15 cellular contexts compared by ENCODE assay signal in the genomic region with DNA sequence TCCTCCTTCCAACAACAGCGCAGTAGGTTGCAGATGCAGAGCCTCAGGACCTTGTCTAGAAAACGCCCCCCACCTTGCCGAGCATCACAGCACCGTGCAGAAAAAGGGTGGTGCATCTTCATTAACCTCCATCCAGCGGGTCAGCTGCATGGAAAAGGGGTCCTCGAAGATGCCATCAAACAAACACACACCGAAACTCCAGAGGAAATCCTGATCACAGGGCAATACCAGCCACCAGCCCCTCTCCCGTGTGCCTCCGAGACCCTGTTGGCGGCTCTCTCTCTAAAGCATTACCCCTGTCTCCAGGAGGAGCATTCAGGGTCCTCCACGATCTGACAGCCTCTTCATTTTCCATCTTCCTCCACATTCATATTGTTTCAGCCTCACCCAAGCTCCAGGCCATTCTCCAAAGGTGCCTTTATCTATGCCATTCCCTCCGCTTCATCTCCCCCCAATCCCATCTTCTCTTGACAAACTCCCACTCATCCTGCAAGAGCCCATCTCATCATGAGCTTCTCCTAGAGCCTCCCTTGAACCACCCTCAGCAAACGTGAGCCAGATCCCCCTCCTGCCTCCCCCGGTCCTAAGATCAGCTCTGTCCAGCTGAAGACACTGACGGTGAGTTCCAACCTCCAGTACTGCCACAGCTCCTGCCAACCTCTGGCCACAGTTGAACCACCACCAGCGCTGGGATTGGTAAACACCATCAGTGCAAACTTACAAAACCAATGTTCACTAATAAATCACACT.
DNase-seq lines count a peak whose midpoint lies in the region; ATAC-seq and TF ChIP-seq lines count a peak whose summit lies in the region.
"Had no signal": no experiment of that assay in that cellular context is flagged by ENCODE, and none has a peak within 500 bp of the region (broad histone marks: within the 10 kb centered on the region; RNA-seq: fewer than 3 reads in every experiment).

No MANE protein-coding gene starts in this region.

- H3K18ac ChIP-seq in neuronal stem cell (ENCODE audit: low read length): no peak overlapping the region

- H2AFZ ChIP-seq in neuronal stem cell (ENCODE audit: low read length): no peak overlapping the region

- H2BK5ac ChIP-seq in neuronal stem cell (ENCODE audit: low read length): peak overlapping the region; percentile 24

- H2AK5ac ChIP-seq in neuronal stem cell (ENCODE audit: low read depth, low read length): no peak overlapping the region

- WGBS in neuronal stem cell (ENCODE audit: extremely low coverage in 2 of 2, insufficient read length in 2 of 2, insufficient replicate concordance in 1 of 2), 2 donors: no CpG with 5 or more reads among the region's 16 CpGs

- H3K23ac ChIP-seq in neuronal stem cell (ENCODE audit: low read depth, low read length, poor library complexity): no peak overlapping the region

- H3K9ac ChIP-seq in neuronal stem cell (ENCODE audit: low read depth, low read length, poor library complexity): no peak overlapping the region

- H3K27me3 ChIP-seq in neuronal stem cell (ENCODE audit: control insufficient read depth in 3 of 3, insufficient read depth in 3 of 3, low read depth in 1 of 3, low read length in 3 of 3): peaks cover 0 to 10% (median 0%) of the 10 kb centered on the region in 3 experiments

- H2BK12ac ChIP-seq in neuronal stem cell (ENCODE audit: low read length): peak overlapping the region; percentile 41

- no peak overlapping the region for H2BK15ac ChIP-seq in neuronal stem cell (ENCODE audit: low read length)

- TF ChIP-seq CTCF in coronary artery (IDR thresholded peaks at IDR 0.05): no peak

- no peak overlapping the region for H3K27ac ChIP-seq in coronary artery
- H3K27ac ChIP-seq in neuronal stem cell (replicated peaks; ENCODE audit: low read length): no peak overlapping the region
- H3K27ac ChIP-seq: A549, C4-2B had no signal

- no peak overlapping the region for H3K4me3 ChIP-seq in coronary artery
- no peak overlapping the region for H3K4me3 ChIP-seq in neuronal stem cell (ENCODE audit: low read length in 2 of 2)
- H3K4me3 ChIP-seq: A549 had no signal

- no peaks in the 10 kb centered on the region for H3K9me3 ChIP-seq in neuronal stem cell (replicated peaks in 1 of 2; ENCODE audit: control insufficient read depth in 2 of 2, insufficient read depth in 1 of 2, low read depth in 1 of 2, low read length in 2 of 2)
- H3K9me3 ChIP-seq: A549, BE2C, Caco-2 had no signal

- H4K8ac ChIP-seq in neuronal stem cell (ENCODE audit: low read depth, low read length): no peak overlapping the region

- no peak overlapping the region for H4K91ac ChIP-seq in neuronal stem cell (ENCODE audit: low read depth, low read length, poor library complexity)

- H3K4ac ChIP-seq in neuronal stem cell (ENCODE audit: low read length): no peak overlapping the region

- no peaks in the 10 kb centered on the region for H3K36me3 ChIP-seq in neuronal stem cell (replicated peaks in 1 of 2; ENCODE audit: control insufficient read depth in 2 of 2, insufficient read depth in 2 of 2, low read length in 2 of 2)
- H3K36me3 ChIP-seq: BE2C had no signal

- H3K4me1 ChIP-seq in neuronal stem cell (ENCODE audit: control insufficient read depth in 2 of 2, insufficient read depth in 1 of 2, low read depth in 1 of 2, low read length in 2 of 2): no peaks in the 10 kb centered on the region
- H3K4me1 ChIP-seq: A549, BE2C, Caco-2 had no signal

- H2BK120ac ChIP-seq in neuronal stem cell (ENCODE audit: low read depth, low read length): no peak overlapping the region

- ATAC-seq in HG03159 (IDR thresholded peaks at IDR 0.05; ENCODE audit: unreplicated experiment) (no peak), GM21619 (IDR thresholded peaks at IDR 0.05; ENCODE audit: unreplicated experiment) (no peak)
- ATAC-seq: A549; CD8-positive, alpha-beta T cell had no signal

- peak; percentile 4 for DNase-seq in activated CD8-positive, alpha-beta memory T cell treated with anti-CD3 and anti-CD28 coated beads, Interleukin-2, amount 50 U/mL, for 4 hours
- peak; percentile 46 for DNase-seq in coronary artery (ENCODE audit: low spot score)
- no peak for DNase-seq in neuronal stem cell (ENCODE audit: low spot score)
- peak; percentile 2 for DNase-seq in stimulated activated CD8-positive, alpha-beta memory T cell treated with anti-CD3 and anti-CD28 coated beads, Interleukin-4, amount 100 ng/mL, for 48 hours
- DNase-seq in T1000 (lab: John Stamatoyannopoulos, UW): no peak
- DNase-seq: BE2C, Caco-2, DND-41, GF-D8, IMR-90 had no signal

- H3K14ac ChIP-seq in neuronal stem cell (ENCODE audit: low read length): no peak overlapping the region

- no peaks in the 10 kb centered on the region for H3K79me1 ChIP-seq in neuronal stem cell (ENCODE audit: low read depth, low read length)

- H3K4me2 ChIP-seq in neuronal stem cell (ENCODE audit: insufficient read depth, low read length, poor library complexity, severe bottlenecking): no peak overlapping the region
- H3K4me2 ChIP-seq: A549 had no signal

Comparison
In these comparisons a context has a peak if more than half of its experiments do, and no peak if none do; other contexts are left out.
1. DNase-seq: peak in activated CD8-positive, alpha-beta memory T cell treated with anti-CD3 and anti-CD28 coated beads, Interleukin-2, amount 50 U/mL, for 4 hours (single experiment), coronary artery (single experiment) and stimulated activated CD8-positive, alpha-beta memory T cell treated with anti-CD3 and anti-CD28 coated beads, Interleukin-4, amount 100 ng/mL, for 48 hours (single experiment); none in neuronal stem cell (single experiment) and T1000 (single experiment).